19 cellular contexts compared by ENCODE assay signal in genomic region chr2:69495008-69495407, GRCh38. TPM values are rescaled to one million over a fixed set of nuclear protein-coding genes. Genes with fewer than 3 reads are reported as not detected.
A peak's percentile ranks its signal among the peaks of the same experiment; 100 is the strongest.
DNase-seq lines count a peak whose midpoint lies in the region; ATAC-seq and TF ChIP-seq lines count a peak whose summit lies in the region.
"Had no signal": no experiment of that assay in that cellular context is flagged by ENCODE, and none has a peak within 500 bp of the region (broad histone marks: within the 10 kb centered on the region; RNA-seq: fewer than 3 reads in every experiment).

No MANE protein-coding gene starts in this region.

- H3K4me3 ChIP-seq in fibroblast of pulmonary artery (replicated peaks; ENCODE audit: low read depth, low read length) = no peak overlapping the region
- H3K4me3 ChIP-seq: BLaER1 had no signal

- H3K4me1 Mint-ChIP-seq in natural killer cell = peaks cover 31 to 39% of the 10 kb centered on the region in 2 donors
- H3K4me1 Mint-ChIP-seq in natural killer cell treated with Interleukin-12 subunit alpha and Interleukin-12 subunit beta and Interleukin-15 and Interleukin-18, amount 100 ng/mL, for 72 hours (ENCODE audit: low read depth in 2 of 2) = peaks cover 23 to 27% of the 10 kb centered on the region in 2 donors
- peaks cover 47% of the 10 kb centered on the region for H3K4me1 Mint-ChIP-seq in activated T-helper 1 cell treated with anti-CD3 and anti-CD28 coated beads, Interleukin-12 subunit alpha, Interleukin-12 subunit beta, Interleukin-2, Interleukin-4 antibody, amounts not matched to agents 30 ng/mL and 10 ng/mL and 1 ng/mL, durations not matched to agents 14 hours and 24 hours and 36 hours (ENCODE audit: low read depth)

- H3K4me3 Mint-ChIP-seq in natural killer cell = no peak overlapping the region
- no peak overlapping the region for H3K4me3 Mint-ChIP-seq in natural killer cell treated with Interleukin-12 subunit alpha and Interleukin-12 subunit beta and Interleukin-15 and Interleukin-18, amount 100 ng/mL, for 72 hours
- H3K4me3 Mint-ChIP-seq in activated T-helper 1 cell treated with anti-CD3 and anti-CD28 coated beads, Interleukin-12 subunit alpha, Interleukin-12 subunit beta, Interleukin-2, Interleukin-4 antibody, amounts not matched to agents 30 ng/mL and 10 ng/mL and 1 ng/mL, durations not matched to agents 14 hours and 24 hours and 36 hours = no peak overlapping the region
- H3K4me3 Mint-ChIP-seq: CD8-positive, alpha-beta memory T cell had no signal

- DNase-seq in natural killer cell (no peak), fibroblast of pulmonary artery (ENCODE audit: low read depth) (peak; percentile 12), epidermal melanocyte (ENCODE audit: insufficient read length, low spot score) (no peak)
- DNase-seq in natural killer cell treated with Interleukin-12 subunit alpha and Interleukin-12 subunit beta and Interleukin-15 and Interleukin-18, amount 100 ng/mL, for 72 hours (ENCODE audit: low spot score) = no peak
- no peak for DNase-seq in activated T-helper 1 cell treated with anti-CD3 and anti-CD28 coated beads, Interleukin-12 subunit alpha, Interleukin-12 subunit beta, Interleukin-2, Interleukin-4 antibody, amounts not matched to agents 30 ng/mL and 10 ng/mL and 1 ng/mL, durations not matched to agents 14 hours and 24 hours and 36 hours (ENCODE audit: low spot score)
- DNase-seq in effector CD8-positive, alpha-beta T cell (lab: John Stamatoyannopoulos, UW) = no peak
- DNase-seq: CD8-positive, alpha-beta memory T cell; GDM1; GOT3; HCEC 1CT; KG1; NCI-H1092 treated with DMSO at 0.1 percent for 48 hours; NCI-H2029 treated with DMSO at 0.1 percent for 48 hours; NCI-H2171; NCI-H524 treated with DMSO at 0.1 percent for 48 hours; NCI-H82 had no signal

- no peaks in the 10 kb centered on the region for H3K27me3 Mint-ChIP-seq in natural killer cell (ENCODE audit: low read depth in 2 of 2)
- H3K27me3 Mint-ChIP-seq in natural killer cell treated with Interleukin-12 subunit alpha and Interleukin-12 subunit beta and Interleukin-15 and Interleukin-18, amount 100 ng/mL, for 72 hours = no peaks in the 10 kb centered on the region
- H3K27me3 Mint-ChIP-seq in activated T-helper 1 cell treated with anti-CD3 and anti-CD28 coated beads, Interleukin-12 subunit alpha, Interleukin-12 subunit beta, Interleukin-2, Interleukin-4 antibody, amounts not matched to agents 30 ng/mL and 10 ng/mL and 1 ng/mL, durations not matched to agents 14 hours and 24 hours and 36 hours (ENCODE audit: insufficient read depth) = no peaks in the 10 kb centered on the region

- ATAC-seq in natural killer cell (no peak), HG03280 (IDR thresholded peaks at IDR 0.05; ENCODE audit: unreplicated experiment) (no peak)
- no peak for ATAC-seq in natural killer cell treated with Interleukin-12 subunit alpha and Interleukin-12 subunit beta and Interleukin-15 and Interleukin-18, amount 100 ng/mL, for 72 hours
- ATAC-seq: Panc1 had no signal

- peaks cover 16% of the 10 kb centered on the region for H3K36me3 Mint-ChIP-seq in natural killer cell
- peaks cover 15% of the 10 kb centered on the region for H3K36me3 Mint-ChIP-seq in natural killer cell treated with Interleukin-12 subunit alpha and Interleukin-12 subunit beta and Interleukin-15 and Interleukin-18, amount 100 ng/mL, for 72 hours
- peaks cover 38% of the 10 kb centered on the region for H3K36me3 Mint-ChIP-seq in activated T-helper 1 cell treated with anti-CD3 and anti-CD28 coated beads, Interleukin-12 subunit alpha, Interleukin-12 subunit beta, Interleukin-2, Interleukin-4 antibody, amounts not matched to agents 30 ng/mL and 10 ng/mL and 1 ng/mL, durations not matched to agents 14 hours and 24 hours and 36 hours (ENCODE audit: low read depth)

- intact Hi-C loops in natural killer cell (cut with micrococcal nuclease) = no loop called here
- intact Hi-C loops in activated T-helper 1 cell treated with anti-CD3 and anti-CD28 coated beads, Interleukin-12 subunit alpha, Interleukin-12 subunit beta, Interleukin-2, Interleukin-4 antibody, amounts not matched to agents 30 ng/mL and 10 ng/mL and 1 ng/mL, durations not matched to agents 14 hours and 24 hours and 36 hours (cut with micrococcal nuclease) = no loop called here

- TF ChIP-seq CTCF in natural killer cell (IDR thresholded peaks at IDR 0.05) = no peak
- TF ChIP-seq CTCF in fibroblast of pulmonary artery (IDR thresholded peaks at IDR 0.05; ENCODE audit: low read length, missing control alignments) = no peak

- no peaks in the 10 kb centered on the region for H3K9me3 Mint-ChIP-seq in natural killer cell
- H3K9me3 Mint-ChIP-seq in natural killer cell treated with Interleukin-12 subunit alpha and Interleukin-12 subunit beta and Interleukin-15 and Interleukin-18, amount 100 ng/mL, for 72 hours = no peaks in the 10 kb centered on the region
- no peaks in the 10 kb centered on the region for H3K9me3 Mint-ChIP-seq in activated T-helper 1 cell treated with anti-CD3 and anti-CD28 coated beads, Interleukin-12 subunit alpha, Interleukin-12 subunit beta, Interleukin-2, Interleukin-4 antibody, amounts not matched to agents 30 ng/mL and 10 ng/mL and 1 ng/mL, durations not matched to agents 14 hours and 24 hours and 36 hours
- H3K9me3 Mint-ChIP-seq: CD8-positive, alpha-beta memory T cell had no signal

- H3K27ac Mint-ChIP-seq in natural killer cell = peak overlapping the region; percentile 75 to 78
- H3K27ac Mint-ChIP-seq in natural killer cell treated with Interleukin-12 subunit alpha and Interleukin-12 subunit beta and Interleukin-15 and Interleukin-18, amount 100 ng/mL, for 72 hours = no peak overlapping the region
- peak overlapping the region; percentile 34 for H3K27ac Mint-ChIP-seq in activated T-helper 1 cell treated with anti-CD3 and anti-CD28 coated beads, Interleukin-12 subunit alpha, Interleukin-12 subunit beta, Interleukin-2, Interleukin-4 antibody, amounts not matched to agents 30 ng/mL and 10 ng/mL and 1 ng/mL, durations not matched to agents 14 hours and 24 hours and 36 hours

RNA-seq across cellular contexts. Expression of gene NFU1, which starts 57.8 kb away (rescaled TPM):
- 10 to 100 TPM; 21.4 to 25.0 (median 23.6) TPM for total RNA-seq in natural killer cell
- 10 to 100 TPM; 25.3 to 34.6 TPM for total RNA-seq in natural killer cell treated with Interleukin-12 subunit alpha and Interleukin-12 subunit beta and Interleukin-15 and Interleukin-18, amount 100 ng/mL, for 72 hours
- 29.3 and 29.8 TPM in 2 replicates for total RNA-seq in activated T-helper 1 cell treated with anti-CD3 and anti-CD28 coated beads, Interleukin-12 subunit alpha, Interleukin-12 subunit beta, Interleukin-2, Interleukin-4 antibody, amounts not matched to agents 30 ng/mL and 10 ng/mL and 1 ng/mL, durations not matched to agents 14 hours and 24 hours and 36 hours

Comparison
In these comparisons a context has a peak if more than half of its experiments do, and no peak if none do; other contexts are left out.
1. H3K27ac Mint-ChIP-seq: peak in natural killer cell (2 of 2) and activated T-helper 1 cell treated with anti-CD3 and anti-CD28 coated beads, Interleukin-12 subunit alpha, Interleukin-12 subunit beta, Interleukin-2, Interleukin-4 antibody, amounts not matched to agents 30 ng/mL and 10 ng/mL and 1 ng/mL, durations not matched to agents 14 hours and 24 hours and 36 hours (single experiment); none in natural killer cell treated with Interleukin-12 subunit alpha and Interleukin-12 subunit beta and Interleukin-15 and Interleukin-18, amount 100 ng/mL, for 72 hours (0 of 2).